In the genomic region with DNA sequence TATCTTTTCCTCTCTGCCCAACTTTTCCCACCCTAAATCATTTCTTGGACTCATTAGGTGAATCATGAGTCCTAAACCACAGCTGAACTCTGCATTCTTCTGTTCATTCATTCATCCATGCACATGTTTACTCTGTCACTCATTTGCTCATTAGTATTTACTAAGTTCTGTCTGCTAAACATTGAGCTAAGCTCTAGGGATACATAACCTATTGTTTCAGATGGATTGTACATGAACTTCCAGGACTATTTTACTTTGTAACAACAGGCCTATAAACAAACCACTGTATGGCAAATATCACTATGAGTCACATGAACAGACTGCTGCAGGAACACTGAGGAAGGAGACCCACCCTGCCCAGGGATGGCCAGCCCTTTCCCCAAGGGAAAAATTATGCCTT, we compare ENCODE assay signal across 12 cellular contexts. TPM values are rescaled to one million over a fixed set of nuclear protein-coding genes. Genes with fewer than 3 reads are reported as not detected.
A peak's percentile ranks its signal among the peaks of the same experiment; 100 is the strongest.
DNase-seq lines count a peak whose midpoint lies in the region; ATAC-seq and TF ChIP-seq lines count a peak whose summit lies in the region.
"Had no signal": no experiment of that assay in that cellular context is flagged by ENCODE, and none has a peak within 500 bp of the region (broad histone marks: within the 10 kb centered on the region; RNA-seq: fewer than 3 reads in every experiment).

No MANE protein-coding gene starts in this region.

- no peak overlapping the region for H3K18ac ChIP-seq in IMR-90 (ENCODE audit: low read depth, low read length)

- no peaks in the 10 kb centered on the region; the same call in 1 of the 2 replicates for H3K9me1 ChIP-seq in IMR-90 (ENCODE audit: insufficient read depth, low read length)

- H2BK15ac ChIP-seq in IMR-90 (ENCODE audit: low read depth, low read length), result no peak overlapping the region

- dilution Hi-C loops in IMR-90 (cut with HindIII; ENCODE audit: low sequenced_read_pairs, unreplicated experiment), result no loop called here

- no peak for TF ChIP-seq CTCF in AG04449 (IDR thresholded peaks at IDR 0.05; ENCODE audit: insufficient read depth, low read length, missing control alignments)
- no peak for TF ChIP-seq CTCF in IMR-90 (conservative IDR thresholded peaks at IDR 0.05; ENCODE audit: low read depth, low read length)
- no peak for TF ChIP-seq CTCF in cardiac fibroblast (IDR thresholded peaks at IDR 0.05; ENCODE audit: low read depth, low read length)
- TF ChIP-seq CTCF in left lung (IDR thresholded peaks at IDR 0.05), result no peak

- H3K27ac ChIP-seq in IMR-90 (ENCODE audit: insufficient read depth, low read length), result peak overlapping the region; percentile 2; the same call in 1 of the 2 replicates
- H3K27ac ChIP-seq in left lung, result peak overlapping the region in 1 of 2 donors; percentile 39

- POLR2A ChIA-PET in AG04449 (lab: Yijun Ruan, JAX) (interaction anchor here (0.6 kb wide), 1 partner anchor 13 kb away, joined by 3 read pairs; no protein-coding TSS in a partner anchor), IMR-90 (lab: Charles Lee; ENCODE audit: unreplicated experiment) (no interaction called here)

- no peak overlapping the region for H3K56ac ChIP-seq in IMR-90 (ENCODE audit: extremely low read depth, insufficient read depth, low read length)

- peak overlapping the region; percentile 26; the same call in 1 of the 2 replicates for H3K4me2 ChIP-seq in IMR-90 (ENCODE audit: low read depth, low read length)

- H2AFZ ChIP-seq in IMR-90 (replicated peaks; ENCODE audit: low read length, poor library complexity), result no peak overlapping the region

- in situ Hi-C loops in IMR-90 (cut with MboI; ENCODE audit: low sequenced_read_pairs), result no loop called here

- DNase-seq in AG04449 (ENCODE audit: low read depth, low spot score) (peak; percentile 29), IMR-90 (peak; percentile 73), cardiac fibroblast (ENCODE audit: low read depth in 2 of 2) (peak; percentile 44 to 90), left lung (no peak), middle frontal gyrus (ENCODE audit: extremely low spot score, low spot score) (no peak)
- DNase-seq in activated CD8-positive, alpha-beta memory T cell treated with anti-CD3 and anti-CD28 coated beads, Interleukin-2, amount 10 ng/mL, durations not matched to agents 7 days and 5 days, result no peak
- DNase-seq: activated gamma-delta T cell; erythroblast; naive thymus-derived CD4-positive, alpha-beta T cell; NCI-H510A treated with DMSO at 0.1 percent for 48 hours had no signal

- H3K23ac ChIP-seq in IMR-90 (ENCODE audit: low read depth, low read length), result no peak overlapping the region

- no peak for TF ChIP-seq POLR2A in IMR-90 (IDR thresholded peaks at IDR 0.05; ENCODE audit: low read depth, low read length)

- H4K5ac ChIP-seq in IMR-90 (ENCODE audit: low read depth, low read length), result no peak overlapping the region

- no peak for TF ChIP-seq RAD21 in IMR-90 (IDR thresholded peaks at IDR 0.05; ENCODE audit: low read length)

- H3K27me3 ChIP-seq in IMR-90 (ENCODE audit: control insufficient read depth, insufficient read depth, low read length), result no peaks in the 10 kb centered on the region
- no peaks in the 10 kb centered on the region for H3K27me3 ChIP-seq in left lung

- no peak overlapping the region for H2BK120ac ChIP-seq in IMR-90 (ENCODE audit: low read depth, low read length)

- no TSS peak for BruUV-seq in IMR-90 (replicated peaks; lab: Mats Ljungman, UMichigan)

- no peak overlapping the region for H2AK5ac ChIP-seq in IMR-90 (ENCODE audit: low read depth, low read length)

- no peak overlapping the region for H3K27ac Mint-ChIP-seq in activated CD8-positive, alpha-beta memory T cell treated with anti-CD3 and anti-CD28 coated beads, Interleukin-2, amount 10 ng/mL, durations not matched to agents 7 days and 5 days
- H3K27ac Mint-ChIP-seq: naive thymus-derived CD4-positive, alpha-beta T cell had no signal

- H3K9ac ChIP-seq in IMR-90 (ENCODE audit: low read depth, low read length), result no peak overlapping the region

- peak; percentile 81 for ATAC-seq in IMR-90 (ENCODE audit: low read depth)
- ATAC-seq in left lung, result peak; percentile 47
- ATAC-seq in activated CD8-positive, alpha-beta memory T cell treated with anti-CD3 and anti-CD28 coated beads, Interleukin-2, amount 10 ng/mL, durations not matched to agents 7 days and 5 days, result no peak
- no peak for ATAC-seq in HG03039 (IDR thresholded peaks at IDR 0.05; ENCODE audit: unreplicated experiment)
- ATAC-seq in HG02938 (IDR thresholded peaks at IDR 0.05; ENCODE audit: unreplicated experiment), result no peak
- ATAC-seq: naive thymus-derived CD4-positive, alpha-beta T cell had no signal

- CTCF ChIA-PET in AG04449 (lab: Yijun Ruan, JAX) (no interaction called here), IMR-90 (lab: Yijun Ruan, JAX) (interaction anchor here (0.6 kb wide), 1 partner anchor 28 kb away, joined by 3 read pairs; no protein-coding TSS in a partner anchor)
- CTCF ChIA-PET in activated CD8-positive, alpha-beta memory T cell treated with anti-CD3 and anti-CD28 coated beads, Interleukin-2, amount 10 ng/mL, durations not matched to agents 7 days and 5 days (lab: Charles Lee), result no interaction called here

- H3K14ac ChIP-seq in IMR-90 (replicated peaks; ENCODE audit: low read depth, low read length), result no peak overlapping the region

- no peak overlapping the region for H2BK5ac ChIP-seq in IMR-90 (ENCODE audit: low read depth, low read length, poor library complexity, severe bottlenecking)

- H4K8ac ChIP-seq in IMR-90 (ENCODE audit: low read depth in 2 of 2, low read length in 2 of 2), result no peak overlapping the region

- no peaks in the 10 kb centered on the region for H3K9me3 Mint-ChIP-seq in activated CD8-positive, alpha-beta memory T cell treated with anti-CD3 and anti-CD28 coated beads, Interleukin-2, amount 10 ng/mL, durations not matched to agents 7 days and 5 days (ENCODE audit: low read depth)
- H3K9me3 Mint-ChIP-seq: naive thymus-derived CD4-positive, alpha-beta T cell had no signal

- H3K36me3 ChIP-seq in IMR-90 (ENCODE audit: control insufficient read depth, insufficient read depth, low read length), result peaks cover 3% of the 10 kb centered on the region; the same call in 1 of the 2 replicates
- no peaks in the 10 kb centered on the region for H3K36me3 ChIP-seq in left lung

- H3K36me3 Mint-ChIP-seq in activated CD8-positive, alpha-beta memory T cell treated with anti-CD3 and anti-CD28 coated beads, Interleukin-2, amount 10 ng/mL, durations not matched to agents 7 days and 5 days, result no peaks in the 10 kb centered on the region
- H3K36me3 Mint-ChIP-seq: naive thymus-derived CD4-positive, alpha-beta T cell had no signal

- peaks cover 3% of the 10 kb centered on the region for H3K27me3 Mint-ChIP-seq in activated CD8-positive, alpha-beta memory T cell treated with anti-CD3 and anti-CD28 coated beads, Interleukin-2, amount 10 ng/mL, durations not matched to agents 7 days and 5 days
- H3K27me3 Mint-ChIP-seq: naive thymus-derived CD4-positive, alpha-beta T cell had no signal

- no peak overlapping the region for H2AK9ac ChIP-seq in IMR-90 (replicated peaks; ENCODE audit: low read depth, low read length, poor library complexity)

- H3K9me3 ChIP-seq in IMR-90 (ENCODE audit: control insufficient read depth, insufficient read depth, low read length), result no peaks in the 10 kb centered on the region
- no peaks in the 10 kb centered on the region for H3K9me3 ChIP-seq in left lung

- H3K4me3 ChIP-seq in AG04449 (ENCODE audit: low read depth, low read length) (no peak overlapping the region), IMR-90 (ENCODE audit: insufficient read depth, low read depth, low read length) (no peak overlapping the region), cardiac fibroblast (replicated peaks in 1 of 2; ENCODE audit: low read depth in 2 of 2, low read length in 2 of 2) (no peak overlapping the region), left lung (no peak overlapping the region)

- H2BK20ac ChIP-seq in IMR-90 (ENCODE audit: low read depth, low read length), result no peak overlapping the region

- no peak overlapping the region for H3K4me3 Mint-ChIP-seq in activated CD8-positive, alpha-beta memory T cell treated with anti-CD3 and anti-CD28 coated beads, Interleukin-2, amount 10 ng/mL, durations not matched to agents 7 days and 5 days
- H3K4me3 Mint-ChIP-seq: naive thymus-derived CD4-positive, alpha-beta T cell had no signal

- H3K79me1 ChIP-seq in IMR-90 (ENCODE audit: low read depth in 1 of 2, low read length in 2 of 2), result no peaks in the 10 kb centered on the region

- peaks cover 6% of the 10 kb centered on the region; the same call in 1 of the 2 replicates for H3K4me1 ChIP-seq in IMR-90 (ENCODE audit: control insufficient read depth, insufficient read depth, low read length)
- no peaks in the 10 kb centered on the region for H3K4me1 ChIP-seq in left lung

- no peak overlapping the region for H3K4ac ChIP-seq in IMR-90 (ENCODE audit: low read depth, low read length)

- H4K20me1 ChIP-seq in IMR-90 (ENCODE audit: insufficient read depth, low read length), result no peaks in the 10 kb centered on the region

- peaks cover 4% of the 10 kb centered on the region for H3K4me1 Mint-ChIP-seq in activated CD8-positive, alpha-beta memory T cell treated with anti-CD3 and anti-CD28 coated beads, Interleukin-2, amount 10 ng/mL, durations not matched to agents 7 days and 5 days
- H3K4me1 Mint-ChIP-seq: naive thymus-derived CD4-positive, alpha-beta T cell had no signal

- no peak overlapping the region for H4K91ac ChIP-seq in IMR-90 (ENCODE audit: insufficient read depth, low read depth, low read length)

- intact Hi-C loops in IMR-90 (cut with micrococcal nuclease) (loop anchor here (5.0 kb wide), 1 partner anchor 147 kb away; no protein-coding TSS in a partner anchor), left lung (cut with DNase I) (no loop called here)

TF ChIP-seq in IMR-90, 13 proteins besides CTCF, POLR2A, EP300 and RAD21 (continues in another document):
- TF ChIP-seq MAZ (IDR thresholded peaks at IDR 0.05; ENCODE audit: borderline replicate concordance, low read depth, low read length) (no peak), MAFK (IDR thresholded peaks at IDR 0.05; ENCODE audit: low read depth, low read length) (no peak), RCOR1 (IDR thresholded peaks at IDR 0.05; ENCODE audit: insufficient replicate concordance, low read length) (no peak), SMC3 (IDR thresholded peaks at IDR 0.05; ENCODE audit: low read depth, low read length) (no peak), CHD1 (IDR thresholded peaks at IDR 0.05; ENCODE audit: low read depth, low read length) (no peak), FOS (IDR thresholded peaks at IDR 0.05; ENCODE audit: low read depth, low read length) (peak; percentile 22; the same call in 1 of the 2 replicates), RFX5 (IDR thresholded peaks at IDR 0.05; ENCODE audit: low read depth, low read length) (no peak), BHLHE40 (IDR thresholded peaks at IDR 0.05; ENCODE audit: low read depth, low read length) (peak; percentile 35), CEBPB (IDR thresholded peaks at IDR 0.05; ENCODE audit: low read depth, low read length) (no peak)

RNA-seq across cellular contexts. Expression of a gene that starts 14.6 kb away (rescaled TPM):
- total RNA-seq in IMR-90 (2012; rRNA removed) (5.2 and 11.7 TPM in 2 replicates), left lung (10 to 100 TPM; 17.8 TPM)
- 8.1 and 10.4 TPM in 2 replicates for polyA plus RNA-seq in IMR-90 (2012; rRNA removed)
- 1.1 and 1.8 TPM in 2 replicates for polyA plus RNA-seq in IMR-90 (2012; cell fraction: cytosol; rRNA removed)
- polyA plus RNA-seq in IMR-90 (2012; cell fraction: nucleus; rRNA removed; ENCODE audit: low replicate concordance), result 2.4 and 19.6 TPM in 2 replicates
- 1 to 10 TPM; 5.1 to 5.9 TPM for total RNA-seq in activated CD8-positive, alpha-beta memory T cell treated with anti-CD3 and anti-CD28 coated beads, Interleukin-2, amount 10 ng/mL, durations not matched to agents 7 days and 5 days

Comparison
In these comparisons a context has a peak if more than half of its experiments do, and no peak if none do; other contexts are left out.
1. DNase-seq: peak in AG04449 (single experiment), IMR-90 (single experiment) and cardiac fibroblast (2 of 2); none in left lung (0 of 2), activated CD8-positive, alpha-beta memory T cell treated with anti-CD3 and anti-CD28 coated beads, Interleukin-2, amount 10 ng/mL, durations not matched to agents 7 days and 5 days (single experiment) and middle frontal gyrus (single experiment).
2. ATAC-seq: peak in IMR-90 (single experiment) and left lung (single experiment); none in activated CD8-positive, alpha-beta memory T cell treated with anti-CD3 and anti-CD28 coated beads, Interleukin-2, amount 10 ng/mL, durations not matched to agents 7 days and 5 days (single experiment), HG03039 (single experiment) and HG02938 (single experiment).